Comparison of ENCODE assay signal across 8 cellular contexts in the genomic region with DNA sequence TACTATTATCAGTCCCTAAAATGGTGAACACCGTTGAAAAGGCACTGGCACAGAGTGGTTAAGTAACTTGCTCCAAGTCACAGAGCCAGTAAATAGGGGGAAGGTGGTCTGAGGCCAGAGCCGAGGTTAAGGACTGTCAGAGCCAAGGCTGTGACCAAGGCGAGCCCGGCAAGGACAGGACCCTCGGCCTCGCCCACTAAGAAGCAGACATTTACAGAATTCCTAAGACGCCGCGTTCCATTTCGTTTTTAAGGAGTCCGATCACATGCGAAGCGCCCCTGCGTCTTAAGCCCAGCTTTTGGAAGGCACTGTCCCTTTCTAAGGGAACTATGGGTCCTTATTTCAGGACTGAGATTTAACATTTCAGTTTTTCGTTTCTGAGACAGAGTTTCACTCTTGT. TPM values are rescaled to one million over a fixed set of nuclear protein-coding genes. Genes with fewer than 3 reads are reported as not detected.
DNase-seq lines count a peak whose midpoint lies in the region; ATAC-seq and TF ChIP-seq lines count a peak whose summit lies in the region.

No MANE protein-coding gene starts in this region.

- H3K4me3 Mint-ChIP-seq in activated CD8-positive, alpha-beta memory T cell treated with anti-CD3 and anti-CD28 coated beads, Interleukin-2, amount 10 ng/mL, durations not matched to agents 7 days and 5 days = peak overlapping the region; percentile 88
- H3K4me3 Mint-ChIP-seq in activated naive CD8-positive, alpha-beta T cell treated with anti-CD3 and anti-CD28 coated beads, Interleukin-2, amount 10 ng/mL, durations not matched to agents 7 days and 5 days = peak overlapping the region; percentile 91

- ATAC-seq in activated CD8-positive, alpha-beta memory T cell treated with anti-CD3 and anti-CD28 coated beads, Interleukin-2, amount 10 ng/mL, durations not matched to agents 7 days and 5 days = no peak
- no peak for ATAC-seq in activated naive CD8-positive, alpha-beta T cell treated with anti-CD3 and anti-CD28 coated beads, Interleukin-2, amount 10 ng/mL, durations not matched to agents 7 days and 5 days (ENCODE audit: low read depth)
- ATAC-seq in left lung (no peak), GM18519 (IDR thresholded peaks at IDR 0.05; ENCODE audit: low FRiP score, unreplicated experiment) (no peak)

- intact Hi-C loops in left lung (cut with DNase I) = no loop called here

- CTCF ChIA-PET in activated CD8-positive, alpha-beta memory T cell treated with anti-CD3 and anti-CD28 coated beads, Interleukin-2, amount 10 ng/mL, durations not matched to agents 7 days and 5 days (lab: Charles Lee) = interaction anchor here (1.4 to 2.3 kb wide), 3 partner anchors 12 to 321 kb away, joined by 3 to 17 read pairs (median 8); a partner anchor contains a TSS

- H3K36me3 Mint-ChIP-seq in activated CD8-positive, alpha-beta memory T cell treated with anti-CD3 and anti-CD28 coated beads, Interleukin-2, amount 10 ng/mL, durations not matched to agents 7 days and 5 days = peaks cover 26% of the 10 kb centered on the region
- H3K36me3 Mint-ChIP-seq in activated naive CD8-positive, alpha-beta T cell treated with anti-CD3 and anti-CD28 coated beads, Interleukin-2, amount 10 ng/mL, durations not matched to agents 7 days and 5 days = peaks cover 26% of the 10 kb centered on the region

- POLR2A ChIA-PET in activated naive CD8-positive, alpha-beta T cell treated with anti-CD3 and anti-CD28 coated beads, Interleukin-2, amount 10 ng/mL, durations not matched to agents 7 days and 5 days (lab: Charles Lee) = interaction anchor here (1.2 to 1.7 kb wide), 3 partner anchors 20 to 1389 kb away, joined by 3 to 5 read pairs (median 3); a partner anchor contains a TSS

- peaks cover 14% of the 10 kb centered on the region for H3K27me3 Mint-ChIP-seq in activated CD8-positive, alpha-beta memory T cell treated with anti-CD3 and anti-CD28 coated beads, Interleukin-2, amount 10 ng/mL, durations not matched to agents 7 days and 5 days
- peaks cover 10% of the 10 kb centered on the region for H3K27me3 Mint-ChIP-seq in activated naive CD8-positive, alpha-beta T cell treated with anti-CD3 and anti-CD28 coated beads, Interleukin-2, amount 10 ng/mL, durations not matched to agents 7 days and 5 days

- H3K4me3 ChIP-seq in left lung (peak overlapping the region; percentile 81 to 86), thymus (ENCODE audit: low read length) (peak overlapping the region; percentile 99)

- DNase-seq in activated CD8-positive, alpha-beta memory T cell treated with anti-CD3 and anti-CD28 coated beads, Interleukin-2, amount 10 ng/mL, durations not matched to agents 7 days and 5 days = no peak
- DNase-seq in activated CD8-positive, alpha-beta memory T cell treated with anti-CD3 and anti-CD28 coated beads for 24 hours = no peak
- DNase-seq in activated naive CD8-positive, alpha-beta T cell treated with anti-CD3 and anti-CD28 coated beads, Interleukin-2, amount 10 ng/mL, durations not matched to agents 7 days and 5 days = no peak
- DNase-seq in left lung (no peak), islet precursor cell (no peak)
- DNase-seq in activated CD8-positive, alpha-beta memory T cell treated with anti-CD3 and anti-CD28 coated beads, Interleukin-2, amount 50 U/mL, for 48 hours = no peak

- H3K27ac ChIP-seq in left lung = peak overlapping the region; percentile 87 to 91
- H3K27ac ChIP-seq in thymus (ENCODE audit: low read depth) = no peak overlapping the region

- no peaks in the 10 kb centered on the region for H3K27me3 ChIP-seq in left lung
- H3K27me3 ChIP-seq in thymus (ENCODE audit: control insufficient read depth, insufficient read depth) = no peaks in the 10 kb centered on the region

- H3K4me1 ChIP-seq in left lung (peaks cover 4 to 57% of the 10 kb centered on the region in 2 donors), thymus (ENCODE audit: control insufficient read depth, insufficient read depth, low read length) (peaks cover 14% of the 10 kb centered on the region)

- no peaks in the 10 kb centered on the region for H3K9me3 ChIP-seq in left lung
- H3K9me3 ChIP-seq in thymus (ENCODE audit: control insufficient read depth) = no peaks in the 10 kb centered on the region

- H3K4me1 Mint-ChIP-seq in activated CD8-positive, alpha-beta memory T cell treated with anti-CD3 and anti-CD28 coated beads, Interleukin-2, amount 10 ng/mL, durations not matched to agents 7 days and 5 days = peaks cover 43% of the 10 kb centered on the region
- H3K4me1 Mint-ChIP-seq in activated naive CD8-positive, alpha-beta T cell treated with anti-CD3 and anti-CD28 coated beads, Interleukin-2, amount 10 ng/mL, durations not matched to agents 7 days and 5 days = peaks cover 33% of the 10 kb centered on the region

- no peaks in the 10 kb centered on the region for H3K9me3 Mint-ChIP-seq in activated CD8-positive, alpha-beta memory T cell treated with anti-CD3 and anti-CD28 coated beads, Interleukin-2, amount 10 ng/mL, durations not matched to agents 7 days and 5 days (ENCODE audit: low read depth)
- H3K9me3 Mint-ChIP-seq in activated naive CD8-positive, alpha-beta T cell treated with anti-CD3 and anti-CD28 coated beads, Interleukin-2, amount 10 ng/mL, durations not matched to agents 7 days and 5 days = no peaks in the 10 kb centered on the region

- WGBS in thymus = 24% methylated on average over 15 of the region's 15 CpGs

- H3K27ac Mint-ChIP-seq in activated CD8-positive, alpha-beta memory T cell treated with anti-CD3 and anti-CD28 coated beads, Interleukin-2, amount 10 ng/mL, durations not matched to agents 7 days and 5 days = peak overlapping the region; percentile 92
- peak overlapping the region; percentile 88 for H3K27ac Mint-ChIP-seq in activated naive CD8-positive, alpha-beta T cell treated with anti-CD3 and anti-CD28 coated beads, Interleukin-2, amount 10 ng/mL, durations not matched to agents 7 days and 5 days

- no peak for TF ChIP-seq CTCF in left lung (IDR thresholded peaks at IDR 0.05)

- H3K36me3 ChIP-seq in left lung (no peaks in the 10 kb centered on the region), thymus (ENCODE audit: control insufficient read depth, insufficient read depth) (no peaks in the 10 kb centered on the region)

RNA-seq across cellular contexts. Expression of a gene that starts 1.0 kb away (rescaled TPM):
- 100 to 1,000 TPM; 134 to 174 TPM for total RNA-seq in activated CD8-positive, alpha-beta memory T cell treated with anti-CD3 and anti-CD28 coated beads, Interleukin-2, amount 10 ng/mL, durations not matched to agents 7 days and 5 days
- total RNA-seq in activated naive CD8-positive, alpha-beta T cell treated with anti-CD3 and anti-CD28 coated beads, Interleukin-2, amount 10 ng/mL, durations not matched to agents 7 days and 5 days = 10 to 100 TPM; 76.0 to 77.4 TPM
- 100 to 1,000 TPM; 239 to 341 TPM for total RNA-seq in left lung
- 75.1 TPM for polyA plus RNA-seq in thymus
